8 cellular contexts compared by ENCODE assay signal in genomic region chr7:16739863-16740622, GRCh38. TPM values are rescaled to one million over a fixed set of nuclear protein-coding genes. Genes with fewer than 3 reads are reported as not detected.
DNase-seq lines count a peak whose midpoint lies in the region; ATAC-seq lines count a peak whose summit lies in the region.

No MANE protein-coding gene starts in this region.

- ATAC-seq in HG03571 (IDR thresholded peaks at IDR 0.05; ENCODE audit: unreplicated experiment), result no peak
- no peak for ATAC-seq in GM19463 (IDR thresholded peaks at IDR 0.05; ENCODE audit: unreplicated experiment)

- in situ Hi-C loops in KBM-7 (cut with MboI; ENCODE audit: low pct_unique_long_range_greater_than_20kb, low sequenced_read_pairs), result no loop called here

- DNase-seq in AG20443 (ENCODE audit: low spot score) (peak; percentile 94), KBM-7 (peak; percentile 24), dedifferentiated amniotic fluid mesenchymal stem cell (ENCODE audit: extremely low spot score) (peak; percentile 51), mucosa of gallbladder (ENCODE audit: low spot score) (peak; percentile 19), DMS53 (lab: John Stamatoyannopoulos, UW) (no peak)
- DNase-seq in stimulated activated CD4-positive, alpha-beta T cell treated with anti-CD3 and anti-CD28 coated beads, Interleukin-2, amount 100 ng/mL, for 48 hours, result no peak

RNA-seq across cellular contexts. Expression of gene TSPAN13, which starts 13.5 kb away (rescaled TPM):
- 118 TPM for total RNA-seq in mucosa of gallbladder

Comparison
In these comparisons a context has a peak if more than half of its experiments do, and no peak if none do; other contexts are left out.
1. DNase-seq: peak in AG20443 (single experiment), KBM-7 (single experiment), dedifferentiated amniotic fluid mesenchymal stem cell (single experiment) and mucosa of gallbladder (single experiment); none in stimulated activated CD4-positive, alpha-beta T cell treated with anti-CD3 and anti-CD28 coated beads, Interleukin-2, amount 100 ng/mL, for 48 hours (0 of 2) and DMS53 (single experiment).